Comparison of ENCODE assay signal across 13 cellular contexts in genomic region chr10:32065871-32066270, GRCh38. TPM values are rescaled to one million over a fixed set of nuclear protein-coding genes. Genes with fewer than 3 reads are reported as not detected.
A peak's percentile ranks its signal among the peaks of the same experiment; 100 is the strongest.
DNase-seq lines count a peak whose midpoint lies in the region; ATAC-seq, FAIRE-seq and TF ChIP-seq lines count a peak whose summit lies in the region.
"Had no signal": no experiment of that assay in that cellular context is flagged by ENCODE, and none has a peak within 500 bp of the region (broad histone marks: within the 10 kb centered on the region; RNA-seq: fewer than 3 reads in every experiment).

No MANE protein-coding gene starts in this region.

- no peak overlapping the region for H3K4me3 ChIP-seq in astrocyte (ENCODE audit: insufficient read depth, low read depth, low read length)
- no peak overlapping the region for H3K4me3 ChIP-seq in dorsolateral prefrontal cortex

- H3K36me3 Mint-ChIP-seq in astrocyte (ENCODE audit: low read depth, unreplicated experiment) (no peaks in the 10 kb centered on the region), T-cell (no peaks in the 10 kb centered on the region)
- H3K36me3 Mint-ChIP-seq: brain had no signal

- H3K27ac ChIP-seq in astrocyte (ENCODE audit: low read depth, low read length) (no peak overlapping the region), dorsolateral prefrontal cortex (no peak overlapping the region)

- H3K27ac Mint-ChIP-seq in astrocyte (ENCODE audit: unreplicated experiment): no peak overlapping the region
- H3K27ac Mint-ChIP-seq in T-cell: no peak overlapping the region
- H3K27ac Mint-ChIP-seq: activated B cell treated with CpG ODN at 0.5 μM for 24 hours; brain; CD4-positive, alpha-beta T cell; nephron progenitor cell had no signal

- POLR2A ChIA-PET in T-cell (lab: Charles Lee): no interaction called here

- H3K4me2 ChIP-seq in astrocyte (ENCODE audit: low read length): no peak overlapping the region

- TF ChIP-seq CTCF in astrocyte (IDR thresholded peaks at IDR 0.05; ENCODE audit: insufficient read depth, low read depth, low read length) (no peak), dorsolateral prefrontal cortex (IDR thresholded peaks at IDR 0.05 in 54 of 56, conservative IDR thresholded peaks at IDR 0.05 in 2 of 56; ENCODE audit: low read depth in 1 of 56, partially characterized antibody in 56 of 56) (no peak)

- H2AFZ ChIP-seq in astrocyte (ENCODE audit: low read depth, low read length): no peak overlapping the region

- CTCF ChIA-PET in T-cell (lab: Charles Lee): no interaction called here

- H3K27me3 ChIP-seq in astrocyte (ENCODE audit: insufficient read depth, low read length) (no peaks in the 10 kb centered on the region), dorsolateral prefrontal cortex (no peaks in the 10 kb centered on the region)

- DNase-seq in AG20443 (ENCODE audit: low spot score) (peak; percentile 46), LoVo (ENCODE audit: low spot score) (peak; percentile 52), astrocyte (ENCODE audit: low read depth) (peak; percentile 50), iris pigment epithelial cell (ENCODE audit: low read depth) (peak; percentile 83), retina (no peak), dorsolateral prefrontal cortex (no peak), T-cell (no peak)
- DNase-seq: activated B cell treated with CpG ODN at 0.5 μM for 24 hours; CD4-positive, alpha-beta T cell; nephron progenitor cell had no signal

- FAIRE-seq in astrocyte (lab: Jason Lieb, UNC): no peak
- FAIRE-seq: keratinocyte had no signal

- H3K4me1 ChIP-seq in astrocyte (ENCODE audit: insufficient read depth, low read length): no peaks in the 10 kb centered on the region

- no peaks in the 10 kb centered on the region for H3K27me3 Mint-ChIP-seq in astrocyte (ENCODE audit: low read depth, unreplicated experiment)
- no peaks in the 10 kb centered on the region for H3K27me3 Mint-ChIP-seq in T-cell
- H3K27me3 Mint-ChIP-seq: CD4-positive, alpha-beta T cell had no signal

- intact Hi-C loops in dorsolateral prefrontal cortex (cut with DNase I): no loop called here

- H3K36me3 ChIP-seq in astrocyte (ENCODE audit: insufficient read depth, low read length): no peaks in the 10 kb centered on the region

- H3K79me2 ChIP-seq in astrocyte (ENCODE audit: insufficient read depth, low read length): no peaks in the 10 kb centered on the region

- H3K4me3 Mint-ChIP-seq in astrocyte (ENCODE audit: unreplicated experiment) (no peak overlapping the region), T-cell (no peak overlapping the region)
- H3K4me3 Mint-ChIP-seq: activated B cell treated with CpG ODN at 0.5 μM for 24 hours; brain; CD4-positive, alpha-beta T cell; nephron progenitor cell had no signal

- H3K4me1 Mint-ChIP-seq in astrocyte (ENCODE audit: low read depth, unreplicated experiment) (no peaks in the 10 kb centered on the region), T-cell (no peaks in the 10 kb centered on the region)
- H3K4me1 Mint-ChIP-seq: activated B cell treated with CpG ODN at 0.5 μM for 24 hours, brain, nephron progenitor cell had no signal

- H3K9me3 Mint-ChIP-seq in astrocyte (ENCODE audit: unreplicated experiment): peaks cover 1% of the 10 kb centered on the region
- H3K9me3 Mint-ChIP-seq in T-cell: no peaks in the 10 kb centered on the region
- H3K9me3 Mint-ChIP-seq: activated B cell treated with CpG ODN at 0.5 μM for 24 hours; CD4-positive, alpha-beta T cell had no signal

- H4K20me1 ChIP-seq in astrocyte (ENCODE audit: insufficient read depth, low read length): no peaks in the 10 kb centered on the region

- no peaks in the 10 kb centered on the region for H3K9me3 ChIP-seq in astrocyte (ENCODE audit: insufficient read depth, low read depth, low read length)

- H3K9ac ChIP-seq in astrocyte (ENCODE audit: low read length): no peak overlapping the region

- ATAC-seq in GM19397 (IDR thresholded peaks at IDR 0.05; ENCODE audit: unreplicated experiment) (no peak), T-cell (replicated peaks in 1 of 4) (no peak)

RNA-seq across cellular contexts. Expression of gene KIF5B, which starts 9.6 kb away (rescaled TPM):
- total RNA-seq in astrocyte: 160 and 170 TPM in 2 replicates
- 100 to 1,000 TPM in 84 of 120 experiments, 10 to 100 TPM in 36; 73.4 to 239 (median 109) TPM for total RNA-seq in dorsolateral prefrontal cortex
- 10 to 100 TPM; 42.3 to 51.9 (median 44.8) TPM for total RNA-seq in T-cell

Comparison
In these comparisons a context has a peak if more than half of its experiments do, and no peak if none do; other contexts are left out.
1. DNase-seq: peak in AG20443 (single experiment), LoVo (single experiment), astrocyte (single experiment) and iris pigment epithelial cell (single experiment); none in retina (single experiment), dorsolateral prefrontal cortex (0 of 10) and T-cell (0 of 34).